Comparison of ENCODE assay signal across 27 cellular contexts in genomic region chrX:28552322-28552721, GRCh38. TPM values are rescaled to one million over a fixed set of nuclear protein-coding genes. Genes with fewer than 3 reads are reported as not detected.
"Had no signal": no experiment of that assay in that cellular context is flagged by ENCODE, and none has a peak within 500 bp of the region (broad histone marks: within the 10 kb centered on the region; RNA-seq: fewer than 3 reads in every experiment).

No MANE protein-coding gene starts in this region.

- H3K4me2 ChIP-seq: neural progenitor cell had no signal

- H3K36me3 ChIP-seq: colonic mucosa, heart right ventricle, neural progenitor cell, prostate gland, right atrium auricular region, suprapubic skin had no signal

- H3K9ac ChIP-seq: neural progenitor cell had no signal

- ATAC-seq: activated CD8-positive, alpha-beta T cell treated with anti-CD3 and anti-CD28 coated beads for 36 hours; activated T-helper 17 cell treated with anti-CD3 and anti-CD28 coated beads, Interleukin-2, amount 50 U/mL, for 72 hours; heart right ventricle; naive thymus-derived CD4-positive, alpha-beta T cell; stimulated activated naive CD8-positive, alpha-beta T cell treated with anti-CD3 and anti-CD28 coated beads, Interleukin-15, amount 100 ng/mL, for 72 hours had no signal

- H3K36me3 Mint-ChIP-seq: activated naive CD8-positive, alpha-beta T cell treated with anti-CD3 and anti-CD28 coated beads for 36 hours; immature natural killer cell; naive thymus-derived CD4-positive, alpha-beta T cell; neural progenitor cell had no signal

- H3K27me3 ChIP-seq: colonic mucosa, heart right ventricle, neural progenitor cell, right atrium auricular region, suprapubic skin had no signal

- H2AFZ ChIP-seq: neural progenitor cell had no signal

- H3K27ac ChIP-seq: colonic mucosa, heart right ventricle, neural progenitor cell, prostate gland, right atrium auricular region, skin epidermis, suprapubic skin had no signal

- H3K4me3 ChIP-seq: colonic mucosa, heart right ventricle, neural progenitor cell, prostate gland, right atrium auricular region, skin epidermis, suprapubic skin had no signal

- H3K4me1 Mint-ChIP-seq: activated naive CD8-positive, alpha-beta T cell treated with anti-CD3 and anti-CD28 coated beads for 36 hours; activated T-helper 17 cell treated with anti-CD3 and anti-CD28 coated beads, Interleukin-2, amount 50 U/mL, for 72 hours; immature natural killer cell; naive thymus-derived CD4-positive, alpha-beta T cell; neural progenitor cell; stimulated activated naive CD8-positive, alpha-beta T cell treated with anti-CD3 and anti-CD28 coated beads, Interleukin-15, amount 100 ng/mL, for 72 hours had no signal

- H3K9me3 ChIP-seq: colonic mucosa, prostate gland, suprapubic skin had no signal

- H3K4me3 Mint-ChIP-seq: activated CD8-positive, alpha-beta T cell treated with anti-CD3 and anti-CD28 coated beads for 36 hours; activated naive CD8-positive, alpha-beta T cell treated with anti-CD3 and anti-CD28 coated beads for 36 hours; activated T-helper 17 cell treated with anti-CD3 and anti-CD28 coated beads, Interleukin-2, amount 50 U/mL, for 72 hours; immature natural killer cell; naive thymus-derived CD4-positive, alpha-beta T cell; neural progenitor cell; stimulated activated naive CD8-positive, alpha-beta T cell treated with anti-CD3 and anti-CD28 coated beads, Interleukin-15, amount 100 ng/mL, for 72 hours had no signal

- DNase-seq: activated CD4-positive, alpha-beta T cell treated with anti-CD3 and anti-CD28 coated beads for 48 hours; activated CD4-positive, CD25-positive, alpha-beta regulatory T cell; activated CD8-positive, alpha-beta T cell treated with anti-CD3 and anti-CD28 coated beads for 36 hours; activated naive CD4-positive, alpha-beta T cell; activated naive CD8-positive, alpha-beta T cell treated with anti-CD3 and anti-CD28 coated beads for 36 hours; activated T-cell treated with anti-CD3 and anti-CD28 coated beads, Interleukin-2, amount 50 U/mL, for 1 hour; amniotic stem cell; central memory CD4-positive, alpha-beta T cell; colonic mucosa; erythroblast; heart right ventricle; immature natural killer cell; mesendoderm; naive thymus-derived CD4-positive, alpha-beta T cell; stimulated activated CD4-positive, alpha-beta T cell treated with anti-CD3 and anti-CD28 coated beads, Interleukin-15, amount 100 ng/mL, for 24 hours; stimulated activated CD4-positive, alpha-beta T cell treated with anti-CD3 and anti-CD28 coated beads, Interleukin-2, amount 100 ng/mL, for 48 hours; stimulated activated naive CD8-positive, alpha-beta T cell treated with anti-CD3 and anti-CD28 coated beads, Interleukin-15, amount 100 ng/mL, for 72 hours; T-helper 1 cell; T-helper 9 cell had no signal

- H3K27ac Mint-ChIP-seq: activated CD8-positive, alpha-beta T cell treated with anti-CD3 and anti-CD28 coated beads for 36 hours; activated naive CD8-positive, alpha-beta T cell treated with anti-CD3 and anti-CD28 coated beads for 36 hours; activated T-helper 17 cell treated with anti-CD3 and anti-CD28 coated beads, Interleukin-2, amount 50 U/mL, for 72 hours; immature natural killer cell; neural progenitor cell; stimulated activated naive CD8-positive, alpha-beta T cell treated with anti-CD3 and anti-CD28 coated beads, Interleukin-15, amount 100 ng/mL, for 72 hours had no signal

- H3K9me3 Mint-ChIP-seq: activated naive CD8-positive, alpha-beta T cell treated with anti-CD3 and anti-CD28 coated beads for 36 hours had no signal

- H3K4me1 ChIP-seq: colonic mucosa, heart right ventricle, neural progenitor cell, prostate gland, right atrium auricular region, suprapubic skin had no signal

- H3K27me3 Mint-ChIP-seq: activated CD8-positive, alpha-beta T cell treated with anti-CD3 and anti-CD28 coated beads for 36 hours; activated naive CD8-positive, alpha-beta T cell treated with anti-CD3 and anti-CD28 coated beads for 36 hours; activated T-helper 17 cell treated with anti-CD3 and anti-CD28 coated beads, Interleukin-2, amount 50 U/mL, for 72 hours; naive thymus-derived CD4-positive, alpha-beta T cell; stimulated activated naive CD8-positive, alpha-beta T cell treated with anti-CD3 and anti-CD28 coated beads, Interleukin-15, amount 100 ng/mL, for 72 hours had no signal

RNA-seq across cellular contexts. Expression of gene IL1RAPL1, which starts 34.9 kb away (rescaled TPM):
- total RNA-seq: activated CD8-positive, alpha-beta T cell treated with anti-CD3 and anti-CD28 coated beads for 36 hours; activated naive CD8-positive, alpha-beta T cell treated with anti-CD3 and anti-CD28 coated beads for 36 hours; activated T-helper 17 cell treated with anti-CD3 and anti-CD28 coated beads, Interleukin-2, amount 50 U/mL, for 72 hours; naive thymus-derived CD4-positive, alpha-beta T cell; osteocyte had no signal
- polyA plus RNA-seq: immature natural killer cell; liver; naive thymus-derived CD4-positive, alpha-beta T cell had no signal
